ENCODE assay signal across 1 cellular context in the genomic region with DNA sequence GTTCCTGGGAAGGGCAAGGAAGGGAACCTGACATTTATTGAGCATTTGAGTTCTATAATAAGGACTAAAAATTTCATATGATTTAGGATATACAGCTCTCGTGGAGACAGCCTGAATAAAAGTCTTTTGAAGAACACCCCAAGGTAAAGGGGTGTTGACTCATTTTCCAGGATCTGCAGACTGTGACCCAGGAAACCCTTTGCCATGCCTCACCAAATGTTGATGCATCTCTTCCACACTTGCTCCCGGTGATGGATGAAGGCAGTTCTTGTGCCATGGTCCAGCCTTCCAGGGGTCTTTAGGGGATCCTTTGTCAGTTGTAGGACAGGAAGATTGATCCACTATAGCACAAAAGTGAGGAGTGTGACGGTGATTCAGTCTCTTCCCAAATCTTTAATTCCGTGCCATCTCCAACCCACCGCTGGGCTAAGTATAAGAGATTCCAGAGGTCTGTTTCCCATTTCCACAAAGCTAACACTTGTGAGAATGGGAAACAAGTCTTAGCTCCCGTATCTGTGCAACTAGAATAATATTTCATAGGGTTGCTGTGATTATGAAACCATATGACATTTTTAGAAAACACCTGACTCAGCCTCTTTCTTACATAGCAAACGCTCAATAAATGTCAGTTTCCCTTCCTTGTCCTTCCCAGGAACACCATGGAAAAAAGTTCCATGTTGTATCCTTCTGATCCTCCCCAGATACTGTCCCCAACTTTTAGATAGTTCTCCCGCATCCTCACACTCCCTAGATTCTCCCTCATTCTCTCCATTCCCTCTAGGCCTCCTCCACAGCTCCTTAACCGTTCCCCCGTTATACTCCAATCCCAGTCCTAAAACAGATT.
TF ChIP-seq lines count a peak whose summit lies in the region.

No MANE protein-coding gene starts in this region.

TF ChIP-seq in K562, 482 proteins besides CTCF, POLR2A, EP300 and RAD21 (continued from another document):
- TF ChIP-seq, protein P1, sequence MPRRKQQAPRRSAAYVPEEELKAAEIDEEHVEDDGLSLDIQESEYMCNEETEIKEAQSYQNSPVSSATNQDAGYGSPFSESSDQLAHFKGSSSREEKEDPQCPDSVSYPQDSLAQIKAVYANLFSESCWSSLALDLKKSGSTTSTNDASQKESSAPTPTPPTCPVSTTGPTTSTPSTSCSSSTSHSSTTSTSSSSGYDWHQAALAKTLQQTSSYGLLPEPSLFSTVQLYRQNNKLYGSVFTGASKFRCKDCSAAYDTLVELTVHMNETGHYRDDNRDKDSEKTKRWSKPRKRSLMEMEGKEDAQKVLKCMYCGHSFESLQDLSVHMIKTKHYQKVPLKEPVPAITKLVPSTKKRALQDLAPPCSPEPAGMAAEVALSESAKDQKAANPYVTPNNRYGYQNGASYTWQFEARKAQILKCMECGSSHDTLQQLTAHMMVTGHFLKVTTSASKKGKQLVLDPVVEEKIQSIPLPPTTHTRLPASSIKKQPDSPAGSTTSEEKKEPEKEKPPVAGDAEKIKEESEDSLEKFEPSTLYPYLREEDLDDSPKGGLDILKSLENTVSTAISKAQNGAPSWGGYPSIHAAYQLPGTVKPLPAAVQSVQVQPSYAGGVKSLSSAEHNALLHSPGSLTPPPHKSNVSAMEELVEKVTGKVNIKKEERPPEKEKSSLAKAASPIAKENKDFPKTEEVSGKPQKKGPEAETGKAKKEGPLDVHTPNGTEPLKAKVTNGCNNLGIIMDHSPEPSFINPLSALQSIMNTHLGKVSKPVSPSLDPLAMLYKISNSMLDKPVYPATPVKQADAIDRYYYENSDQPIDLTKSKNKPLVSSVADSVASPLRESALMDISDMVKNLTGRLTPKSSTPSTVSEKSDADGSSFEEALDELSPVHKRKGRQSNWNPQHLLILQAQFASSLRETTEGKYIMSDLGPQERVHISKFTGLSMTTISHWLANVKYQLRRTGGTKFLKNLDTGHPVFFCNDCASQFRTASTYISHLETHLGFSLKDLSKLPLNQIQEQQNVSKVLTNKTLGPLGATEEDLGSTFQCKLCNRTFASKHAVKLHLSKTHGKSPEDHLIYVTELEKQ (CRISPR knock-in tag; IDR thresholded peaks at IDR 0.05), result no peak
